14 cellular contexts compared by ENCODE assay signal in the genomic region with DNA sequence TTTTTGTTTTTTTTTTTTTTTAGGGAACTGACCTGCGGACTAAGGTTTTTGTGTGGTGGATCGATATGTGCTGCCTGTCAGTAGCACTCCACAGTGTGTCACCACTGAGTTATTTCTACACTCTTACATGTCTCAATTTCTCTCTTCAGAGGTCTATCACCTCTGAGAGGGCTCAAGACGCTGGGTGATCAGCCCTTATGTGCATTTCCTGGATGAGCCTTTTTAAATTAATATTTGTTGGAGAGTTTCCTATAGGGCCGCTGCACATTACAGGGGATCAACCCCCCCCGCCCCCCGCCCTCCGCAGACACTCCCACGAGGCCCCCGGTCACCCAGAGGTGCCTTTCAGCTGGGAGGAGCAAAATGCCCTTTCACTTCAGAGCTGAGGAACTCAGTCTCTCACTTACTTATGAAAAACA. TPM values are rescaled to one million over a fixed set of nuclear protein-coding genes. Genes with fewer than 3 reads are reported as not detected.
A peak's percentile ranks its signal among the peaks of the same experiment; 100 is the strongest.
DNase-seq lines count a peak whose midpoint lies in the region; FAIRE-seq and TF ChIP-seq lines count a peak whose summit lies in the region.
"Had no signal": no experiment of that assay in that cellular context is flagged by ENCODE, and none has a peak within 500 bp of the region (broad histone marks: within the 10 kb centered on the region; RNA-seq: fewer than 3 reads in every experiment).

No MANE protein-coding gene starts in this region.

- H3K9me3 Mint-ChIP-seq in dendritic cell treated with granulocyte-macrophage colony-stimulating factor and Interleukin-4, amounts not matched to agents 40 ng/mL and 50 ng/mL, for 4 days: no peaks in the 10 kb centered on the region
- H3K9me3 Mint-ChIP-seq in HFFc6: no peaks in the 10 kb centered on the region
- H3K9me3 Mint-ChIP-seq: activated T-cell treated with anti-CD3 and anti-CD28 coated beads, Interleukin-2, amount 50 U/mL, for 4 hours; mesothelial cell of epicardium had no signal

- DNase-seq in cardiac muscle cell (ENCODE audit: low read depth in 1 of 2, low spot score in 1 of 2) (no peak), cardiac septum (ENCODE audit: low spot score) (no peak), MV-4-11 (lab: John Stamatoyannopoulos, UW) (peak; percentile 64), HFFc6 (no peak), Ammon's horn (ENCODE audit: low spot score) (no peak), RWPE1 (ENCODE audit: low spot score) (no peak), D721Med (ENCODE audit: insufficient read length, low spot score) (no peak)
- DNase-seq: activated T-cell treated with anti-CD3 and anti-CD28 coated beads, Interleukin-2, amount 50 U/mL, for 4 hours; cerebellar nuclear complex; NCI-H2171 treated with DMSO at 0.1 percent for 48 hours; T-helper 2 cell had no signal

- peak overlapping the region; percentile 51 for H3K4me3 Mint-ChIP-seq in dendritic cell treated with granulocyte-macrophage colony-stimulating factor and Interleukin-4, amounts not matched to agents 40 ng/mL and 50 ng/mL, for 4 days
- H3K4me3 Mint-ChIP-seq in HFFc6: no peak overlapping the region
- H3K4me3 Mint-ChIP-seq: activated T-cell treated with anti-CD3 and anti-CD28 coated beads, Interleukin-2, amount 50 U/mL, for 4 hours; mesothelial cell of epicardium had no signal

- H3K36me3 ChIP-seq in cardiac muscle cell: no peaks in the 10 kb centered on the region
- H3K36me3 ChIP-seq: gastroesophageal sphincter had no signal

- no peaks in the 10 kb centered on the region for H3K9me3 ChIP-seq in cardiac muscle cell (ENCODE audit: low read depth)
- H3K9me3 ChIP-seq: gastroesophageal sphincter had no signal

- no peak for FAIRE-seq in D721Med (lab: Jason Lieb, UNC)

- H3K4me1 Mint-ChIP-seq in dendritic cell treated with granulocyte-macrophage colony-stimulating factor and Interleukin-4, amounts not matched to agents 40 ng/mL and 50 ng/mL, for 4 days (ENCODE audit: low read depth): peaks cover 48% of the 10 kb centered on the region
- peaks cover 23% of the 10 kb centered on the region for H3K4me1 Mint-ChIP-seq in HFFc6 (ENCODE audit: low read depth)

- no peaks in the 10 kb centered on the region for H3K36me3 Mint-ChIP-seq in dendritic cell treated with granulocyte-macrophage colony-stimulating factor and Interleukin-4, amounts not matched to agents 40 ng/mL and 50 ng/mL, for 4 days (ENCODE audit: low read depth)
- no peaks in the 10 kb centered on the region for H3K36me3 Mint-ChIP-seq in HFFc6 (ENCODE audit: low read depth)
- H3K36me3 Mint-ChIP-seq: mesothelial cell of epicardium had no signal

- POLR2A ChIA-PET in RWPE1 (lab: Yijun Ruan, JAX; ENCODE audit: low non-redundant PET): no interaction called here

- no peak for TF ChIP-seq CTCF in cardiac muscle cell (IDR thresholded peaks at IDR 0.05; ENCODE audit: low read depth, low read length)
- no peak; the same call in 1 of the 2 replicates for TF ChIP-seq CTCF in HFFc6 (IDR thresholded peaks at IDR 0.05)
- TF ChIP-seq CTCF in RWPE1 (conservative IDR thresholded peaks at IDR 0.05; ENCODE audit: low read depth): no peak
- no peak for TF ChIP-seq CTCF in D721Med (IDR thresholded peaks at IDR 0.05; ENCODE audit: insufficient read depth, missing control alignments)

- H3K27me3 Mint-ChIP-seq in dendritic cell treated with granulocyte-macrophage colony-stimulating factor and Interleukin-4, amounts not matched to agents 40 ng/mL and 50 ng/mL, for 4 days: peaks cover 4% of the 10 kb centered on the region
- peaks cover 8% of the 10 kb centered on the region for H3K27me3 Mint-ChIP-seq in HFFc6 (ENCODE audit: insufficient read depth)

- no peaks in the 10 kb centered on the region for H3K27me3 ChIP-seq in cardiac muscle cell
- H3K27me3 ChIP-seq: gastroesophageal sphincter had no signal

- no peak overlapping the region for H3K4me3 ChIP-seq in cardiac muscle cell

- intact Hi-C loops in cardiac septum (cut with DNase I): no loop called here
- intact Hi-C loops in dendritic cell treated with granulocyte-macrophage colony-stimulating factor and Interleukin-4, amounts not matched to agents 40 ng/mL and 50 ng/mL, for 4 days (cut with micrococcal nuclease): no loop called here

- H3K4me1 ChIP-seq in cardiac muscle cell (ENCODE audit: low read depth): peaks cover 33% of the 10 kb centered on the region

- peak overlapping the region; percentile 81 for H3K27ac Mint-ChIP-seq in dendritic cell treated with granulocyte-macrophage colony-stimulating factor and Interleukin-4, amounts not matched to agents 40 ng/mL and 50 ng/mL, for 4 days
- no peak overlapping the region for H3K27ac Mint-ChIP-seq in HFFc6

- H3K27ac ChIP-seq in cardiac muscle cell (peak overlapping the region; percentile 26), RWPE1 (no peak overlapping the region)

- CTCF ChIA-PET in RWPE1 (lab: Yijun Ruan, JAX): interaction anchor here (0.6 kb wide), 1 partner anchor 201 kb away, joined by 7 read pairs; no protein-coding TSS in a partner anchor

RNA-seq across cellular contexts. Expression of gene AP4E1, which starts 34.5 kb away (rescaled TPM):
- total RNA-seq in cardiac muscle cell (6.1 and 6.4 TPM in 2 replicates), cardiac septum (9.9 TPM)
- 3.5 and 7.3 TPM in 2 replicates for polyA plus RNA-seq in cardiac muscle cell
- total RNA-seq in HFFc6 (2021; fragmentation: NEBNext Ultra II Directional; extraction: Animal tissue kit (Norgen Biotek cat#: 25700)): 10 to 100 TPM; 14.3 to 17.5 (median 16.2) TPM
